1 cellular context compared by ENCODE assay signal in genomic region chr3:113795693-113796092, GRCh38.
TF ChIP-seq lines count a peak whose summit lies in the region.

No MANE protein-coding gene starts in this region.

TF ChIP-seq in SK-N-SH, 30 proteins besides CTCF, POLR2A, EP300 and RAD21 (continued from another document):
- TF ChIP-seq USF1 (IDR thresholded peaks at IDR 0.05; ENCODE audit: borderline replicate concordance, low read depth) (no peak), REST (IDR thresholded peaks at IDR 0.05; ENCODE audit: low read depth, low read length) (no peak), RCOR1 (IDR thresholded peaks at IDR 0.05; ENCODE audit: low read length) (no peak), SMC3 (IDR thresholded peaks at IDR 0.05; ENCODE audit: low read depth, low read length) (no peak), POLR2AphosphoS5 (IDR thresholded peaks at IDR 0.05; ENCODE audit: low read depth, low read length) (no peak)
